ENCODE assay signal across 8 cellular contexts in the genomic region with DNA sequence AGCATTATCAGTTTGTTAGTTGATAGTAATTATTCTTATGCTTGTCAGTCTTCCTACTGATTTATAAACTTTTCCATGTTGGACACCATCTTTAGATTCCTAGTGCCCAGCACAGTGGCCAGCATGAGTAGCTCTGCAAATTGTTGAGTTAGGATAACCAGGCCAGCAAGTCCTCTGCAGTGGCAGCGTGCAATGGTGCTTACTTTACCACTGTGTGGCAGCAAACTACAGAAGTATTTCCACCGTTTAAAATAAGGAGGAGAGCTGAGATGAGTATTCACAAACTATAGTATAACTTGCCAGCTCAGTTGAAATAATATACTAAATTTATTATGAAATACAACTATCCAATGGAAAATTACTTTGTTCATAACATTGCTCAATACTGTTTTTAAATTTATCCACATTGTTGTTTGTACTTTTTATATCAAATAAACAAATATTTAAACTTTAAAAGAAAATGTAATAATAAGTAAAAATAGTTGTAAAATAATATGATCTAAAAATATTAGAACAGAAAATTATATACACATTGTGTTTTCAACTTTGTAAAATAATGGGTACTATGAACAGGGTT. TPM values are rescaled to one million over a fixed set of nuclear protein-coding genes. Genes with fewer than 3 reads are reported as not detected.
DNase-seq lines count a peak whose midpoint lies in the region; ATAC-seq, FAIRE-seq and TF ChIP-seq lines count a peak whose summit lies in the region.

No MANE protein-coding gene starts in this region.

- no peaks in the 10 kb centered on the region for H3K79me2 ChIP-seq in KMS-11 (ENCODE audit: insufficient read depth, low read depth)

- no peak overlapping the region for H2AK5ac ChIP-seq in mesenchymal stem cell (ENCODE audit: low read length, severe bottlenecking)

- H4K91ac ChIP-seq in mesenchymal stem cell (ENCODE audit: low read length), result no peak overlapping the region

- no peaks in the 10 kb centered on the region for H3K79me1 ChIP-seq in mesenchymal stem cell (replicated peaks; ENCODE audit: low read length, poor library complexity, severe bottlenecking)

- H3K9ac ChIP-seq in KMS-11, result no peak overlapping the region
- H3K9ac ChIP-seq in mesenchymal stem cell (ENCODE audit: low read length), result no peak overlapping the region

- peak; percentile 68 for TF ChIP-seq CTCF in KMS-11 (conservative IDR thresholded peaks at IDR 0.05; ENCODE audit: low read depth, low read length)
- TF ChIP-seq CTCF in choroid plexus epithelial cell (conservative IDR thresholded peaks at IDR 0.05; ENCODE audit: low read depth, low read length), result peak; percentile 82

- no peak overlapping the region for H3K23ac ChIP-seq in mesenchymal stem cell (ENCODE audit: low read length in 2 of 2)

- no peak for FAIRE-seq in GM12892 (lab: Jason Lieb, UNC)

- no peak overlapping the region for H3K18ac ChIP-seq in mesenchymal stem cell (ENCODE audit: low read depth in 1 of 2, low read length in 2 of 2)

- WGBS in mesenchymal stem cell, result no CpG with 5 or more reads among the region's 2 CpGs

- H2BK5ac ChIP-seq in mesenchymal stem cell (ENCODE audit: low read depth, low read length, poor library complexity, severe bottlenecking), result no peak overlapping the region

- ATAC-seq in GM18517 (IDR thresholded peaks at IDR 0.05; ENCODE audit: unreplicated experiment), result no peak

- H3K27me3 ChIP-seq in KMS-11 (ENCODE audit: insufficient read depth, low read depth), result no peaks in the 10 kb centered on the region
- no peaks in the 10 kb centered on the region for H3K27me3 ChIP-seq in SJCRH30
- no peaks in the 10 kb centered on the region for H3K27me3 ChIP-seq in mesenchymal stem cell (ENCODE audit: control insufficient read depth in 1 of 2, insufficient read depth in 1 of 2, low read length in 2 of 2)

- H3K14ac ChIP-seq in mesenchymal stem cell (ENCODE audit: low read length in 2 of 2), result no peak overlapping the region

- H3K36me3 ChIP-seq in KMS-11 (ENCODE audit: insufficient read depth), result no peaks in the 10 kb centered on the region
- H3K36me3 ChIP-seq in SJCRH30, result no peaks in the 10 kb centered on the region
- H3K36me3 ChIP-seq in mesenchymal stem cell (ENCODE audit: control insufficient read depth in 1 of 2, insufficient read depth in 2 of 2, low read depth in 1 of 2, low read length in 2 of 2), result no peaks in the 10 kb centered on the region

- no peak overlapping the region for H2BK12ac ChIP-seq in mesenchymal stem cell (ENCODE audit: low read length in 2 of 2)

- no peak overlapping the region for H2BK15ac ChIP-seq in mesenchymal stem cell (ENCODE audit: low read depth, poor library complexity, severe bottlenecking)

- H2AFZ ChIP-seq in KMS-11 (ENCODE audit: low read depth), result no peak overlapping the region
- H2AFZ ChIP-seq in mesenchymal stem cell (ENCODE audit: low read depth, low read length), result no peak overlapping the region

- no peak overlapping the region for H3K4me3 ChIP-seq in KMS-11 (IDR thresholded peaks at IDR 0.05; ENCODE audit: insufficient read depth, low read depth, low read length)
- H3K4me3 ChIP-seq in SJCRH30, result no peak overlapping the region
- no peak overlapping the region for H3K4me3 ChIP-seq in choroid plexus epithelial cell (ENCODE audit: low read depth, low read length)
- H3K4me3 ChIP-seq in mesenchymal stem cell (ENCODE audit: insufficient read depth in 1 of 2, low read depth in 1 of 2, low read length in 2 of 2), result no peak overlapping the region

- H3K4me2 ChIP-seq in KMS-11, result no peak overlapping the region
- H3K4me2 ChIP-seq in mesenchymal stem cell (ENCODE audit: low read length, poor library complexity, severe bottlenecking), result no peak overlapping the region

- H4K20me1 ChIP-seq in KMS-11 (ENCODE audit: insufficient read depth), result no peaks in the 10 kb centered on the region

- no peak overlapping the region for H2BK120ac ChIP-seq in mesenchymal stem cell (ENCODE audit: low read depth, low read length)

- DNase-seq in ELF-1 (ENCODE audit: low read depth, low spot score) (peak; percentile 14), SJCRH30 (peak; percentile 51 to 70), choroid plexus epithelial cell (ENCODE audit: low read depth) (peak; percentile 83), mesenchymal stem cell (peak; percentile 65), activated gamma-delta T cell treated with Interleukin-2 at 50 U/mL for 16 hours (no peak), GM12892 (ENCODE audit: insufficient read length) (no peak)

- H4K8ac ChIP-seq in mesenchymal stem cell (ENCODE audit: low read length), result no peak overlapping the region

- no peak overlapping the region for H3K4ac ChIP-seq in mesenchymal stem cell (ENCODE audit: low read depth in 1 of 2, low read length in 2 of 2)

- H3K9me3 ChIP-seq in SJCRH30 (replicated peaks) (no peaks in the 10 kb centered on the region), mesenchymal stem cell (ENCODE audit: control insufficient read depth, low read length) (no peaks in the 10 kb centered on the region)

- TF ChIP-seq POLR2A in GM12892 (IDR thresholded peaks at IDR 0.05; ENCODE audit: low read depth, low read length), result no peak

- H3K27ac ChIP-seq in KMS-11, result no peak overlapping the region
- no peak overlapping the region for H3K27ac ChIP-seq in SJCRH30
- H3K27ac ChIP-seq in mesenchymal stem cell (ENCODE audit: low read length, poor library complexity, severe bottlenecking), result no peak overlapping the region

- H3K4me1 ChIP-seq in KMS-11 (ENCODE audit: low read depth, poor library complexity, severe bottlenecking), result no peaks in the 10 kb centered on the region
- H3K4me1 ChIP-seq in SJCRH30, result peaks cover 6% of the 10 kb centered on the region; the same call in 1 of the 2 replicates
- no peaks in the 10 kb centered on the region for H3K4me1 ChIP-seq in mesenchymal stem cell (ENCODE audit: control insufficient read depth, insufficient read depth, low read depth, low read length)

RNA-seq across cellular contexts. Expression of gene THADA, which starts 9.3 kb away (rescaled TPM):
- total RNA-seq in SJCRH30 (2014; rRNA removed; shearing (Covaris generic)), result 32.5 and 35.7 TPM in 2 replicates
- polyA plus RNA-seq in mesenchymal stem cell (2013, experiment 1 of 2), result 5.1 TPM
- 4.3 TPM for polyA plus RNA-seq in mesenchymal stem cell (2013, experiment 2 of 2)
- 15.2 TPM for polyA plus RNA-seq in GM12892 (2012; ENCODE audit: missing spikeins)

RNA-seq across cellular contexts. Expression of gene PLEKHH2, which starts 31.9 kb away (rescaled TPM):
- 5.4 and 7.1 TPM in 2 replicates for total RNA-seq in SJCRH30 (2014; rRNA removed; shearing (Covaris generic))
- 6.5 TPM for polyA plus RNA-seq in mesenchymal stem cell (2013, experiment 1 of 2)
- polyA plus RNA-seq in mesenchymal stem cell (2013, experiment 2 of 2), result 6.1 TPM
- not detected for polyA plus RNA-seq in GM12892 (2012; ENCODE audit: missing spikeins)

Comparison
In these comparisons a context has a peak if more than half of its experiments do, and no peak if none do; other contexts are left out.
1. DNase-seq: peak in ELF-1 (single experiment), SJCRH30 (2 of 2), choroid plexus epithelial cell (single experiment) and mesenchymal stem cell (single experiment); none in activated gamma-delta T cell treated with Interleukin-2 at 50 U/mL for 16 hours (single experiment) and GM12892 (single experiment).